Comparison of ENCODE assay signal across 8 cellular contexts in the genomic region with DNA sequence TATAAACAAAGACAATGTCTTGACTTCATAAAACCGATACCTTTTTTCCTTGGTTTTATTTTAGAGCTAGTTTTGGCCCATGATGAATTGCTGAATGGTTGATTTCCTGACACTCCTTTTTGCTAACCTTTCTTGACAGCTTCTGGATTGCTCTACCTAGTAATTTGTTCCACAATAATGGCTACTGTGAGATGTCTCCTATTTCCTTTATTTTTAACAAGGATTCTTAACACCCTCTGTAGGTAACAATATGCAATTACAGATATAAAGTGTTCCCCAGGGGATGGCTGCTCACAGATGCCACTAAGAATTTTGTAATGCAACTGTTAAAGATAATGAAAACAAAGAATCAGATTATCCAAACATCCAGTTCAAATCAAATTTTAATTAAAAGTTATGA.
DNase-seq lines count a peak whose midpoint lies in the region; ATAC-seq and TF ChIP-seq lines count a peak whose summit lies in the region.

No MANE protein-coding gene starts in this region.

- no peaks in the 10 kb centered on the region for H3K4me1 ChIP-seq in upper lobe of left lung

- peak; percentile 96 for ATAC-seq in activated naive CD8-positive, alpha-beta T cell treated with anti-CD3 and anti-CD28 coated beads, Interleukin-2, amount 50 U/mL, for 24 hours
- ATAC-seq in upper lobe of left lung (ENCODE audit: low FRiP score in 2 of 2), result no peak

- TF ChIP-seq POLR2A in upper lobe of left lung (IDR thresholded peaks at IDR 0.05), result no peak

- no peaks in the 10 kb centered on the region for H3K9me3 ChIP-seq in upper lobe of left lung

- WGBS in upper lobe of left lung, 2 donors, result 77 to 81% methylated on average over 1 of the region's 1 CpG

- no peak overlapping the region for H3K27ac ChIP-seq in upper lobe of left lung

- no peaks in the 10 kb centered on the region for H3K4me1 Mint-ChIP-seq in HFFc6 (ENCODE audit: low read depth)
- peaks cover 3% of the 10 kb centered on the region for H3K4me1 Mint-ChIP-seq in activated naive CD8-positive, alpha-beta T cell treated with anti-CD3 and anti-CD28 coated beads, Interleukin-2, amount 50 U/mL, for 24 hours
- no peaks in the 10 kb centered on the region for H3K4me1 Mint-ChIP-seq in activated T-helper 1 cell treated with anti-CD3 and anti-CD28 coated beads, Interleukin-12 subunit alpha, Interleukin-12 subunit beta, Interleukin-2, Interleukin-4 antibody, amounts not matched to agents 30 ng/mL and 10 ng/mL and 1 ng/mL, durations not matched to agents 14 hours and 24 hours and 36 hours (ENCODE audit: low read depth)

- no peaks in the 10 kb centered on the region for H3K36me3 Mint-ChIP-seq in HFFc6 (ENCODE audit: low read depth)
- no peaks in the 10 kb centered on the region for H3K36me3 Mint-ChIP-seq in activated naive CD8-positive, alpha-beta T cell treated with anti-CD3 and anti-CD28 coated beads, Interleukin-2, amount 50 U/mL, for 24 hours (ENCODE audit: low read depth)
- H3K36me3 Mint-ChIP-seq in activated T-helper 1 cell treated with anti-CD3 and anti-CD28 coated beads, Interleukin-12 subunit alpha, Interleukin-12 subunit beta, Interleukin-2, Interleukin-4 antibody, amounts not matched to agents 30 ng/mL and 10 ng/mL and 1 ng/mL, durations not matched to agents 14 hours and 24 hours and 36 hours (ENCODE audit: low read depth), result no peaks in the 10 kb centered on the region

- peak; percentile 76 for TF ChIP-seq CTCF in HFFc6 (IDR thresholded peaks at IDR 0.05)
- TF ChIP-seq CTCF in upper lobe of left lung (IDR thresholded peaks at IDR 0.05), result peak in 4 of 6 experiments; percentile 25 to 45 (median 37)

- H3K4me3 ChIP-seq in upper lobe of left lung, result no peak overlapping the region

- no peak for TF ChIP-seq EP300 in upper lobe of left lung (IDR thresholded peaks at IDR 0.05)

- no peak overlapping the region for H3K27ac Mint-ChIP-seq in HFFc6
- no peak overlapping the region for H3K27ac Mint-ChIP-seq in activated naive CD8-positive, alpha-beta T cell treated with anti-CD3 and anti-CD28 coated beads, Interleukin-2, amount 50 U/mL, for 24 hours
- no peak overlapping the region for H3K27ac Mint-ChIP-seq in activated T-helper 1 cell treated with anti-CD3 and anti-CD28 coated beads, Interleukin-12 subunit alpha, Interleukin-12 subunit beta, Interleukin-2, Interleukin-4 antibody, amounts not matched to agents 30 ng/mL and 10 ng/mL and 1 ng/mL, durations not matched to agents 14 hours and 24 hours and 36 hours

- no peak overlapping the region for H3K4me3 Mint-ChIP-seq in HFFc6
- no peak overlapping the region for H3K4me3 Mint-ChIP-seq in activated naive CD8-positive, alpha-beta T cell treated with anti-CD3 and anti-CD28 coated beads, Interleukin-2, amount 50 U/mL, for 24 hours
- H3K4me3 Mint-ChIP-seq in activated T-helper 1 cell treated with anti-CD3 and anti-CD28 coated beads, Interleukin-12 subunit alpha, Interleukin-12 subunit beta, Interleukin-2, Interleukin-4 antibody, amounts not matched to agents 30 ng/mL and 10 ng/mL and 1 ng/mL, durations not matched to agents 14 hours and 24 hours and 36 hours, result no peak overlapping the region

- DNase-seq in Daoy (ENCODE audit: low read depth), result peak; percentile 3
- peak; percentile 39 for DNase-seq in HFFc6
- peak; percentile 27 for DNase-seq in NCI-H2029 treated with DMSO at 0.1 percent for 48 hours (lab: John Stamatoyannopoulos, UW)
- DNase-seq in activated naive CD8-positive, alpha-beta T cell treated with anti-CD3 and anti-CD28 coated beads, Interleukin-2, amount 50 U/mL, for 24 hours, result no peak
- peak; percentile 40 for DNase-seq in iris pigment epithelial cell (ENCODE audit: low read depth)
- no peak for DNase-seq in upper lobe of left lung
- no peak for DNase-seq in activated T-helper 1 cell treated with anti-CD3 and anti-CD28 coated beads, Interleukin-12 subunit alpha, Interleukin-12 subunit beta, Interleukin-2, Interleukin-4 antibody, amounts not matched to agents 30 ng/mL and 10 ng/mL and 1 ng/mL, durations not matched to agents 14 hours and 24 hours and 36 hours (ENCODE audit: low spot score)
- DNase-seq in cortex of kidney (lab: John Stamatoyannopoulos, UW), result no peak

- H3K9me3 Mint-ChIP-seq in HFFc6, result no peaks in the 10 kb centered on the region
- no peaks in the 10 kb centered on the region for H3K9me3 Mint-ChIP-seq in activated naive CD8-positive, alpha-beta T cell treated with anti-CD3 and anti-CD28 coated beads, Interleukin-2, amount 50 U/mL, for 24 hours
- H3K9me3 Mint-ChIP-seq in activated T-helper 1 cell treated with anti-CD3 and anti-CD28 coated beads, Interleukin-12 subunit alpha, Interleukin-12 subunit beta, Interleukin-2, Interleukin-4 antibody, amounts not matched to agents 30 ng/mL and 10 ng/mL and 1 ng/mL, durations not matched to agents 14 hours and 24 hours and 36 hours, result no peaks in the 10 kb centered on the region

- peaks cover 13% of the 10 kb centered on the region for H3K27me3 Mint-ChIP-seq in HFFc6 (ENCODE audit: insufficient read depth)
- no peaks in the 10 kb centered on the region for H3K27me3 Mint-ChIP-seq in activated naive CD8-positive, alpha-beta T cell treated with anti-CD3 and anti-CD28 coated beads, Interleukin-2, amount 50 U/mL, for 24 hours
- H3K27me3 Mint-ChIP-seq in activated T-helper 1 cell treated with anti-CD3 and anti-CD28 coated beads, Interleukin-12 subunit alpha, Interleukin-12 subunit beta, Interleukin-2, Interleukin-4 antibody, amounts not matched to agents 30 ng/mL and 10 ng/mL and 1 ng/mL, durations not matched to agents 14 hours and 24 hours and 36 hours (ENCODE audit: insufficient read depth), result peaks cover 11% of the 10 kb centered on the region

- intact Hi-C loops in activated T-helper 1 cell treated with anti-CD3 and anti-CD28 coated beads, Interleukin-12 subunit alpha, Interleukin-12 subunit beta, Interleukin-2, Interleukin-4 antibody, amounts not matched to agents 30 ng/mL and 10 ng/mL and 1 ng/mL, durations not matched to agents 14 hours and 24 hours and 36 hours (cut with micrococcal nuclease), result loop anchor here (1.0 kb wide), 6 partner anchors 31 to 585 kb away; no protein-coding TSS in a partner anchor

- H3K36me3 ChIP-seq in upper lobe of left lung, result no peaks in the 10 kb centered on the region

- no peaks in the 10 kb centered on the region for H3K27me3 ChIP-seq in upper lobe of left lung

Comparison
In these comparisons a context has a peak if more than half of its experiments do, and no peak if none do; other contexts are left out.
1. DNase-seq: peak in Daoy (single experiment), HFFc6 (single experiment), NCI-H2029 treated with DMSO at 0.1 percent for 48 hours (single experiment) and iris pigment epithelial cell (single experiment); none in activated naive CD8-positive, alpha-beta T cell treated with anti-CD3 and anti-CD28 coated beads, Interleukin-2, amount 50 U/mL, for 24 hours (single experiment), upper lobe of left lung (0 of 2), activated T-helper 1 cell treated with anti-CD3 and anti-CD28 coated beads, Interleukin-12 subunit alpha, Interleukin-12 subunit beta, Interleukin-2, Interleukin-4 antibody, amounts not matched to agents 30 ng/mL and 10 ng/mL and 1 ng/mL, durations not matched to agents 14 hours and 24 hours and 36 hours (single experiment) and cortex of kidney (single experiment).